8 cellular contexts compared by ENCODE assay signal in the genomic region with DNA sequence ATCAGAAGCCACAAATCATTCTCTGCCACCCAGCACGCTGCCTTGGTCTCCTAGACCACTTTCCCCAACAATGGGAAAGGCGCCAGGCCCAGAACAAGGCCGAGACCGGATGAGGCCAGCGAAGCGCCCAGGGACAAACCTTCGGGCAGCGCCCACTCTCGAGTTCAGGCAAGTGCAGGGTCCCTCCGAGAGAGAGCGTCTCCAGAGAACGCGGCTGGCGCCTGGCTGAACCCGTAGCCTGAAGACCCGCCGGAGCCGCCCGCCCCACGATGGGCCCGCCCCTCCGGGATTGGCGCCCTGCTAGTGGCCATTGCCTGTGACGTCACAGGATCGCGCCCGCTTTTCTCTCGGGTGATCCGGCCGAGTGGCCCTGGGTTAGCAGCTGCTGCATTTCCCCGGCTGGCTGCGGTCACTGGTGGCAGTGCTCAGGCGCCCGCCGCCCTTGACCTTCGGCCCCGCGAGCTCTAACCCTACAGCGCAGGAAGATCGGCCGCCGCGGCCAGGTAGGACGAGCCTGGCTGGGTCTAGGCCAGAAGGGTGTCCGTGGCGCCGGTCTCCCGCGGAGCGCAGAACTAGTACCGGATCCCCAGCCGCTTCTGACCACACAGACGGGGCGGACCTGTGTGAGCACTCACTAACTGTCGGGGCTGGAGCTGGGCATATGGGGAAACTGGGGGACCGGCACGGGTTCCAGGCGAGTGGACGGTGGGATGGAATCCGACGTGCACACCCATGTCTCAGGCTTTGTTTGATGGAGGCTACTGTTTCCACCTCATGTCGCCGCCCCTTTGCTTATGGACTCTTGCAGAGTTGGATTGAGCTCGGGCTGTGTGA. TPM values are rescaled to one million over a fixed set of nuclear protein-coding genes. Genes with fewer than 3 reads are reported as not detected.
DNase-seq lines count a peak whose midpoint lies in the region; ATAC-seq and TF ChIP-seq lines count a peak whose summit lies in the region.

A gene with protein sequence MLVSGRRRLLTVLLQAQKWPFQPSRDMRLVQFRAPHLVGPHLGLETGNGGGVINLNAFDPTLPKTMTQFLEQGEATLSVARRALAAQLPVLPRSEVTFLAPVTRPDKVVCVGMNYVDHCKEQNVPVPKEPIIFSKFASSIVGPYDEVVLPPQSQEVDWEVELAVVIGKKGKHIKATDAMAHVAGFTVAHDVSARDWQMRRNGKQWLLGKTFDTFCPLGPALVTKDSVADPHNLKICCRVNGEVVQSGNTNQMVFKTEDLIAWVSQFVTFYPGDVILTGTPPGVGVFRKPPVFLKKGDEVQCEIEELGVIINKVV (plus strand): TSS at position 339 of the 834 bp plus-strand sequence. CDS start 2,851 bp downstream, outside the sequence.

- peak; percentile 97 for ATAC-seq in HG03432 (IDR thresholded peaks at IDR 0.05; ENCODE audit: unreplicated experiment)

- DNase-seq in AML-193 (lab: John Stamatoyannopoulos, UW) (peak; percentile 88 to 91), NCI-H460 (ENCODE audit: extremely low read depth, low read depth) (peak; percentile 89), cerebellar cortex (ENCODE audit: low spot score) (peak; percentile 94), islet precursor cell (peak; percentile 97)
- DNase-seq in activated CD4-positive, CD25-positive, alpha-beta regulatory T cell treated with anti-CD3 and anti-CD28 coated beads, Interleukin-2, amount 50 U/mL, for 72 hours: peak; percentile 94
- peak; percentile 90 to 95 (median 95) for DNase-seq in stimulated activated CD4-positive, alpha-beta T cell treated with anti-CD3 and anti-CD28 coated beads, Interleukin-12 subunit alpha, Interleukin-12 subunit beta, amount 100 ng/mL, for 48 hours (ENCODE audit: low read depth in 2 of 3, low spot score in 1 of 3)

- peak; percentile 76 for TF ChIP-seq POLR2A in GM19193 (IDR thresholded peaks at IDR 0.05; ENCODE audit: extremely low read depth, insufficient read depth, insufficient read length)

RNA-seq across cellular contexts. Expression of the gene that starts here (rescaled TPM):
- 35.2 and 35.5 TPM in 2 replicates for total RNA-seq in NCI-H460 (2014; rRNA removed; shearing (Covaris generic))
- 52.8 and 94.0 TPM in 2 replicates for polyA plus RNA-seq in NCI-H460 (2014; cell fraction: nucleus; rRNA removed)

Comparison
In these comparisons a context has a peak if more than half of its experiments do, and no peak if none do; other contexts are left out.
1. Peak in every context shown above with its lines: DNase-seq and ATAC-seq.